Comparison of ENCODE assay signal across 8 cellular contexts in the genomic region with DNA sequence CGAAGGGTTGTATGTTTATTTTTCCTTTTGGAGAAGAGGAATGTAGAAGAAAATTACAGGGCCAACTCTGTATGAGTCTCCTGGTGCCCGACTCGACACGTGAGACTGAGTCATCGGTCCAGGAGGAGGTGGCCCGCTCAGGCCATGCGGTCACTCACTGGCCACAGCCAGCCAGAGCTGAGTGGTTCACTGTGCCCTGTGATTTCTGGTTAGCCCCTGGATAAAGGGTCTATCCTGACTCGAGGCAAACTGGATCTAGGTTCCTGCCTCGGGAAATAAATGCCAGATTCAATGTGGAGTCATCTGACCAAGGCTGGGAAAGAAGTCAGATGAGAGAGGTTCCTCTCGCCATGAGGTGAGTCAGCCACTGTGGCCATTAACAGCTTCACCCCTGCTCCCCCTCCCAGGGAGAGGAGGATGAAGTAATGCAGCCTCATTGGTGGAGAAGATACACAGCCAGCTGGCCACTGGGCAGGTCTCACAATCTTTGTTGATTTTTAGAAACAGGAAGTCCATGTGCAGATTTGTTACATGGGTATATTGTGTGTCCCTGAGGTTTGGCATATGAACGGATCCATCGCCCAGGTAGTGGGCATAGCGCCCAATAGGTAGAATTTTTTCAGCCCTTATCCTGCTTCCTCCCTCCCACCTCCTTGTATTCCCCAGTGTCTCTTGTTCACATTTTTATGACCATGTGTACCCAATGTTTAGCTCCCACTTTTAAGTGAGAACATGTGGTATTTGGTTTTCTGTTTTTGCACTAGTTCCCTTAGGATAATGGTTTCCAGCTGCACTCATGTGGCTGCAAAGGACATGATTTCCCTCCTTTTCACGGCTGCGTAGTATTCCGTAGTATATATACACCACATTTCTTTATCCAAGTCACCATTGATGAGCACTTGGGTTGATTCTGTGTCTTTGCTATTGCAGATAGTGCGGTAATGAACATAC. TPM values are rescaled to one million over a fixed set of nuclear protein-coding genes. Genes with fewer than 3 reads are reported as not detected.
DNase-seq lines count a peak whose midpoint lies in the region; ATAC-seq, FAIRE-seq and TF ChIP-seq lines count a peak whose summit lies in the region.

No MANE protein-coding gene starts in this region.

- DNase-seq in HS-5 (ENCODE audit: low read depth) (peak; percentile 99), amniotic stem cell (lab: John Stamatoyannopoulos, UW) (peak; percentile 93), iPS-NIHi11 (ENCODE audit: low spot score) (peak; percentile 30), superior temporal gyrus (ENCODE audit: extremely low spot score) (peak; percentile 36), GM10266 (ENCODE audit: extremely low spot score) (no peak), mesenteric fat pad (ENCODE audit: low spot score) (no peak), GM12892 (ENCODE audit: insufficient read length) (no peak)

- FAIRE-seq in GM12892 (lab: Jason Lieb, UNC), result no peak

- TF ChIP-seq POLR2A in GM12892 (IDR thresholded peaks at IDR 0.05; ENCODE audit: low read depth, low read length), result no peak

- ATAC-seq in HG03442 (IDR thresholded peaks at IDR 0.05; ENCODE audit: unreplicated experiment), result no peak

- TF ChIP-seq CTCF in GM10266 (IDR thresholded peaks at IDR 0.05; ENCODE audit: control insufficient read depth, insufficient read depth, low read depth, missing control alignments), result no peak

RNA-seq across cellular contexts. Expression of a gene that starts 21.7 kb away (rescaled TPM):
- total RNA-seq in mesenteric fat pad, result 93.9 TPM
- 38.1 TPM for polyA plus RNA-seq in GM12892 (2012; ENCODE audit: missing spikeins)

RNA-seq across cellular contexts. Expression of a gene that starts 40.7 kb away (rescaled TPM):
- 6.5 TPM for total RNA-seq in mesenteric fat pad
- polyA plus RNA-seq in GM12892 (2012; ENCODE audit: missing spikeins), result not detected

Comparison
In these comparisons a context has a peak if more than half of its experiments do, and no peak if none do; other contexts are left out.
1. DNase-seq: peak in HS-5 (single experiment), amniotic stem cell (single experiment), iPS-NIHi11 (single experiment) and superior temporal gyrus (single experiment); none in GM10266 (single experiment), mesenteric fat pad (single experiment) and GM12892 (single experiment).